In genomic region chr6:106159531-106159940, GRCh38 we compare ENCODE assay signal across 15 cellular contexts.
DNase-seq lines count a peak whose midpoint lies in the region; ATAC-seq and TF ChIP-seq lines count a peak whose summit lies in the region.
"Had no signal": no experiment of that assay in that cellular context is flagged by ENCODE, and none has a peak within 500 bp of the region (broad histone marks: within the 10 kb centered on the region; RNA-seq: fewer than 3 reads in every experiment).

No MANE protein-coding gene starts in this region.

- TF ChIP-seq CTCF in AG04449 (IDR thresholded peaks at IDR 0.05; ENCODE audit: insufficient read depth, low read length, missing control alignments), result no peak

- CTCF ChIA-PET in AG04449 (lab: Yijun Ruan, JAX), result interaction anchor here (0.9 to 1.5 kb wide), 4 partner anchors 12 to 141 kb away, joined by 3 to 7 read pairs (median 4); no protein-coding TSS in a partner anchor

- POLR2A ChIA-PET in AG04449 (lab: Yijun Ruan, JAX), result interaction anchor here (0.7 to 1.2 kb wide), 2 partner anchors 9 to 61 kb away, joined by 3 read pairs; no protein-coding TSS in a partner anchor

- DNase-seq in AG04449 (ENCODE audit: low read depth, low spot score) (peak; percentile 78), HS-27A (ENCODE audit: low read depth) (peak; percentile 69), amniotic stem cell (lab: John Stamatoyannopoulos, UW) (peak; percentile 30), glomerular visceral epithelial cell (ENCODE audit: extremely low spot score) (peak; percentile 81), NCI-H1417 treated with DMSO at 0.1 percent for 48 hours (lab: John Stamatoyannopoulos, UW) (no peak), iPS-NIHi11 (ENCODE audit: low spot score) (no peak), pons (ENCODE audit: low spot score) (no peak)
- DNase-seq: activated CD4-positive, CD25-positive, alpha-beta regulatory T cell treated with anti-CD3 and anti-CD28 coated beads, Interleukin-2, amount 50 U/mL, for 72 hours; KBM-7; NCI-H510A treated with DMSO at 0.1 percent for 48 hours; retina had no signal

- no peak overlapping the region for H3K4me3 ChIP-seq in AG04449 (ENCODE audit: low read depth, low read length)
- H3K4me3 ChIP-seq: BLaER1 treated with 17β-estradiol and CSF1 and Interleukin-3, amounts not matched to agents 10 nM and 100 nM; SK-N-MC; tibial nerve had no signal

- no peak for ATAC-seq in HG03097 (IDR thresholded peaks at IDR 0.05; ENCODE audit: low FRiP score, unreplicated experiment)

Comparison
In these comparisons a context has a peak if more than half of its experiments do, and no peak if none do; other contexts are left out.
1. DNase-seq: peak in AG04449 (single experiment), HS-27A (single experiment), amniotic stem cell (single experiment) and glomerular visceral epithelial cell (single experiment); none in NCI-H1417 treated with DMSO at 0.1 percent for 48 hours (single experiment), iPS-NIHi11 (single experiment) and pons (single experiment).